Comparison of ENCODE assay signal across 7 cellular contexts in the genomic region with DNA sequence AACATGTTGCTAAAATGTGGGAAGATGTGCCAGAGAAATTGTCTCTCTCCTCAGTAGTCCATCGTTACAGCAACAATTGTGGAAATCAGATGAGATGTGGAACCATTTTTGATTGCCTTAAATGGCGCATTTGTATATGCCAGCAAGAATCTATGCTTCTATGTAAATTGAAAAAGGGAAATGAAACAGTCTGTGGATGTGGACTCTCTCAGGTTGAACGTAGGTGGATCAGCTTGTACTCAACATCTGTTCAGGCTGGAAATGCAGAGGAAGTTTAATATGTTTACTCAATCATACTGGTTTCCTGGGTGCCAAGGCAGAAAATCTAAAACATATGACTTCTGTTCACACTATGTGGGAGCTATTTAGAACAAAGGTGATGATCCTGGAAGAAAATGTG.
A peak's percentile ranks its signal among the peaks of the same experiment; 100 is the strongest.
DNase-seq lines count a peak whose midpoint lies in the region; ATAC-seq, FAIRE-seq and TF ChIP-seq lines count a peak whose summit lies in the region.
"Not testable (repeated sequence)": the region's sequence is repeated elsewhere in the genome, so short reads cannot be mapped to it uniquely, and the experiment has no call there.

No MANE protein-coding gene starts in this region.

- not testable (repeated sequence) for H3K36me3 Mint-ChIP-seq in HFFc6 (ENCODE audit: low read depth)

- not testable (repeated sequence) for TF ChIP-seq POLR2A in GM12878 (IDR thresholded peaks at IDR 0.05; ENCODE audit: low read depth, low read length)

- TF ChIP-seq CTCF in HFFc6 (IDR thresholded peaks at IDR 0.05); GM12878 (IDR thresholded peaks at IDR 0.05 in 2 of 3, conservative IDR thresholded peaks at IDR 0.05 in 1 of 3; ENCODE audit: control insufficient read depth in 2 of 3, extremely low read depth in 1 of 3, insufficient read depth in 1 of 3, low read depth in 3 of 3, low read length in 3 of 3); keratinocyte (optimal IDR thresholded peaks at IDR 0.05 in 1 of 3, IDR thresholded peaks at IDR 0.05 in 1 of 3, conservative IDR thresholded peaks at IDR 0.05 in 1 of 3; ENCODE audit: extremely low read depth in 1 of 3, insufficient read depth in 2 of 3, low read length in 3 of 3): not testable (repeated sequence)

- POLR2A ChIA-PET in GM12878 (lab: Charles Lee), result not testable (repeated sequence)

- not testable (repeated sequence) for H3K9me3 Mint-ChIP-seq in HFFc6

- not testable (repeated sequence) for H3K9me1 ChIP-seq in keratinocyte (ENCODE audit: control insufficient read depth, extremely low read depth, insufficient read depth, low read length)

- BruUV-seq in GM12878 (replicated peaks; lab: Mats Ljungman, UMichigan), result not testable (repeated sequence)

- H3K9me2 ChIP-seq in Karpas-422 (replicated peaks; ENCODE audit: insufficient read depth, low read length), result not testable (repeated sequence)

- SMC1A ChIA-PET in GM12878 (lab: Charles Lee; ENCODE audit: uncharacterized antibody, unreplicated experiment), result not testable (repeated sequence)

- FAIRE-seq in GM12878 (lab: Jason Lieb, UNC), result not testable (repeated sequence)
- FAIRE-seq in keratinocyte (lab: Jason Lieb, UNC), result peak; percentile 29

- not testable (repeated sequence) for H3K27me3 Mint-ChIP-seq in HFFc6 (ENCODE audit: insufficient read depth)

- dilution Hi-C loops in keratinocyte (cut with MboI; ENCODE audit: extremely low pct_ligation_motif_present, low sequenced_read_pairs), result not testable (repeated sequence)

- not testable (repeated sequence) for H4K20me1 ChIP-seq in Karpas-422 (ENCODE audit: insufficient read depth, low read depth, low read length); GM12878 (ENCODE audit: control insufficient read depth, insufficient read depth); keratinocyte (ENCODE audit: control insufficient read depth, extremely low read depth, insufficient read depth, low read length)

- not testable (repeated sequence) for H3K27ac Mint-ChIP-seq in HFFc6

- not testable (repeated sequence) for TF ChIP-seq EP300 in GM12878 (IDR thresholded peaks at IDR 0.05; ENCODE audit: borderline replicate concordance in 1 of 2, control insufficient read depth in 1 of 2, low read depth in 2 of 2, low read length in 2 of 2)

- peak overlapping the region; percentile 52 for H3K4me2 ChIP-seq in Karpas-422 (ENCODE audit: low read depth, low read length, poor library complexity, severe bottlenecking)
- H3K4me2 ChIP-seq in GM12878 (ENCODE audit: control insufficient read depth, insufficient read depth); keratinocyte (ENCODE audit: control insufficient read depth, extremely low read depth, insufficient read depth, low read depth, low read length): not testable (repeated sequence)

- not testable (repeated sequence) for H3K79me2 ChIP-seq in Karpas-422 (ENCODE audit: low read length); GM12878 (ENCODE audit: control insufficient read depth, insufficient read depth, low read length); keratinocyte (ENCODE audit: control insufficient read depth, insufficient read depth, low read length)

- ATAC-seq in GM18519 (IDR thresholded peaks at IDR 0.05; ENCODE audit: low FRiP score, unreplicated experiment) (peak; percentile 44), GM19463 (IDR thresholded peaks at IDR 0.05; ENCODE audit: unreplicated experiment) (peak; percentile 56)
- ATAC-seq in GM12878, result not testable (repeated sequence)

- H3K9ac ChIP-seq in Karpas-422 (ENCODE audit: low read length); GM12878 (ENCODE audit: control insufficient read depth, insufficient read depth, low read length); keratinocyte (ENCODE audit: control insufficient read depth, extremely low read depth, insufficient read depth, low read length): not testable (repeated sequence)

- intact Hi-C loops in GM12878 (cut with micrococcal nuclease; ENCODE audit: unreplicated experiment), result not testable (repeated sequence)

- not testable (repeated sequence) for TF ChIP-seq RAD21 in GM12878 (IDR thresholded peaks at IDR 0.05; ENCODE audit: insufficient read depth, low read depth, low read length)

- peaks cover 34% of the 10 kb centered on the region for H3K4me1 Mint-ChIP-seq in HFFc6 (ENCODE audit: low read depth)

- DNase-seq in HFFc6; GM12878 (ENCODE audit: low read depth, low spot score); keratinocyte (ENCODE audit: low read depth, low spot score): not testable (repeated sequence)
- DNase-seq in Karpas-422 (peak; percentile 66), RPMI8226 (peak; percentile 70)

- H3K4me3 ChIP-seq in Karpas-422 (ENCODE audit: low read length); GM12878; keratinocyte (ENCODE audit: control insufficient read depth in 2 of 3, extremely low read depth in 1 of 3, insufficient read depth in 2 of 3, low read depth in 1 of 3, low read length in 3 of 3): not testable (repeated sequence)

- in situ Hi-C loops in GM12878 (cut with MboI), result loop anchor here (25.0 kb wide), 1 partner anchor 100 kb away; no protein-coding TSS in a partner anchor

- H3K4me3 Mint-ChIP-seq in HFFc6, result peak overlapping the region; percentile 63; the same call in 1 of the 2 replicates

- not testable (repeated sequence) for H2AFZ ChIP-seq in Karpas-422 (ENCODE audit: low read length); GM12878 (ENCODE audit: control insufficient read depth, low read depth, low read length); keratinocyte (ENCODE audit: control insufficient read depth, low read length)

- RAD21 ChIA-PET in GM12878 (lab: Charles Lee; ENCODE audit: unreplicated experiment), result not testable (repeated sequence)

- H3K9me3 ChIP-seq in Karpas-422 (ENCODE audit: low read length); GM12878 (replicated peaks; ENCODE audit: control insufficient read depth, insufficient read depth, low read length); keratinocyte (ENCODE audit: control insufficient read depth, low read depth, low read length): not testable (repeated sequence)

- H3K36me3 ChIP-seq in Karpas-422 (ENCODE audit: insufficient read depth, low read length); GM12878 (ENCODE audit: control insufficient read depth in 2 of 2, insufficient read depth in 2 of 2, low read length in 1 of 2); keratinocyte (ENCODE audit: control insufficient read depth in 2 of 2, extremely low read depth in 1 of 2, insufficient read depth in 2 of 2, low read length in 2 of 2): not testable (repeated sequence)

- CTCF ChIA-PET in GM12878 (lab: Yijun Ruan, JAX), result not testable (repeated sequence)

- H3K27me3 ChIP-seq in Karpas-422 (ENCODE audit: low read length); GM12878 (replicated peaks in 1 of 2; ENCODE audit: control insufficient read depth in 2 of 2, insufficient read depth in 2 of 2, low read length in 1 of 2); keratinocyte (ENCODE audit: control insufficient read depth, extremely low read depth, insufficient read depth, low read length): not testable (repeated sequence)

- H3K27ac ChIP-seq in Karpas-422 (ENCODE audit: low read length); GM12878 (ENCODE audit: control insufficient read depth, insufficient read depth); keratinocyte (ENCODE audit: control insufficient read depth, insufficient read depth, low read length): not testable (repeated sequence)

- peaks cover 11% of the 10 kb centered on the region for H3K4me1 ChIP-seq in Karpas-422 (ENCODE audit: low read length)
- H3K4me1 ChIP-seq in GM12878 (ENCODE audit: control insufficient read depth, insufficient read depth, low read length); keratinocyte (ENCODE audit: control insufficient read depth, extremely low read depth, insufficient read depth, low read length): not testable (repeated sequence)

- 2% methylated on average over 3 of the region's 3 CpGs for WGBS in GM12878 (ENCODE audit: insufficient coverage, insufficient replicate concordance, low lambda C conversion rate, missing lambda C conversion rate)

TF ChIP-seq in GM12878, 131 proteins besides CTCF, POLR2A, EP300 and RAD21:
- TF ChIP-seq SPI1 (IDR thresholded peaks at IDR 0.05; ENCODE audit: borderline replicate concordance, insufficient read depth, low read depth, low read length), result peak; percentile 44; the same call in 1 of the 2 replicates
